1 cellular context compared by ENCODE assay signal in genomic region chr16:87836844-87837581, GRCh38.
TF ChIP-seq lines count a peak whose summit lies in the region.

No MANE protein-coding gene starts in this region.

TF ChIP-seq in GM23338, 12 proteins besides CTCF, POLR2A, EP300 and RAD21 (continued from another document):
- TF ChIP-seq, protein P1, sequence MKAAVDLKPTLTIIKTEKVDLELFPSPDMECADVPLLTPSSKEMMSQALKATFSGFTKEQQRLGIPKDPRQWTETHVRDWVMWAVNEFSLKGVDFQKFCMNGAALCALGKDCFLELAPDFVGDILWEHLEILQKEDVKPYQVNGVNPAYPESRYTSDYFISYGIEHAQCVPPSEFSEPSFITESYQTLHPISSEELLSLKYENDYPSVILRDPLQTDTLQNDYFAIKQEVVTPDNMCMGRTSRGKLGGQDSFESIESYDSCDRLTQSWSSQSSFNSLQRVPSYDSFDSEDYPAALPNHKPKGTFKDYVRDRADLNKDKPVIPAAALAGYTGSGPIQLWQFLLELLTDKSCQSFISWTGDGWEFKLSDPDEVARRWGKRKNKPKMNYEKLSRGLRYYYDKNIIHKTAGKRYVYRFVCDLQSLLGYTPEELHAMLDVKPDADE (IDR thresholded peaks at IDR 0.05): no peak
- no peak for TF ChIP-seq POLR2AphosphoS5 (IDR thresholded peaks at IDR 0.05; ENCODE audit: low read depth)
- TF ChIP-seq REST (IDR thresholded peaks at IDR 0.05; ENCODE audit: unreplicated experiment): no peak
- no peak for TF ChIP-seq JUNB (IDR thresholded peaks at IDR 0.05; ENCODE audit: unreplicated experiment)
TF ChIP-seq in GM23338: peak in this region for 0.
